ENCODE assay signal across 8 cellular contexts in genomic region chr10:73810735-73811465, GRCh38. TPM values are rescaled to one million over a fixed set of nuclear protein-coding genes. Genes with fewer than 3 reads are reported as not detected.
DNase-seq lines count a peak whose midpoint lies in the region; ATAC-seq and FAIRE-seq lines count a peak whose summit lies in the region.

No MANE protein-coding gene starts in this region.

- peak; percentile 28 for ATAC-seq in HG02642 (IDR thresholded peaks at IDR 0.05; ENCODE audit: poor library complexity, unreplicated experiment)
- ATAC-seq in left cardiac atrium: peak; percentile 31 to 41

- peak overlapping the region; percentile 94 for H3K9ac ChIP-seq in skeletal muscle satellite cell (ENCODE audit: low read depth, low read length)

- H3K4me3 ChIP-seq in skeletal muscle satellite cell (ENCODE audit: low read length): peak overlapping the region; percentile 97

- H3K27me3 ChIP-seq in skeletal muscle satellite cell (ENCODE audit: control insufficient read depth, insufficient read depth, low read length): no peaks in the 10 kb centered on the region

- peak; percentile 44 for DNase-seq in GM18507 (ENCODE audit: extremely low spot score, insufficient read length, low read depth)
- DNase-seq in OCI-M1 (lab: John Stamatoyannopoulos, UW): peak; percentile 54
- DNase-seq in activated naive CD4-positive, alpha-beta T cell treated with anti-CD3 and anti-CD28 coated beads for 36 hours: peak; percentile 63
- DNase-seq in left cardiac atrium: peak; percentile 59
- DNase-seq in OCI-M2 (lab: John Stamatoyannopoulos, UW; ENCODE audit: unreplicated experiment): no peak
- no peak for DNase-seq in GF-D8 (lab: John Stamatoyannopoulos, UW)

- peak overlapping the region; percentile 93 for H3K4me3 Mint-ChIP-seq in activated naive CD4-positive, alpha-beta T cell treated with anti-CD3 and anti-CD28 coated beads for 36 hours

- peaks cover 43% of the 10 kb centered on the region for H3K36me3 Mint-ChIP-seq in activated naive CD4-positive, alpha-beta T cell treated with anti-CD3 and anti-CD28 coated beads for 36 hours (ENCODE audit: low read depth)

- H3K9me3 ChIP-seq in skeletal muscle satellite cell (replicated peaks; ENCODE audit: low read length): no peaks in the 10 kb centered on the region

- H3K27me3 Mint-ChIP-seq in activated naive CD4-positive, alpha-beta T cell treated with anti-CD3 and anti-CD28 coated beads for 36 hours (ENCODE audit: low read depth): no peaks in the 10 kb centered on the region

- peak overlapping the region; percentile 96 for H3K4me2 ChIP-seq in skeletal muscle satellite cell (ENCODE audit: low read length)

- CTCF ChIA-PET in activated naive CD4-positive, alpha-beta T cell treated with anti-CD3 and anti-CD28 coated beads for 36 hours (lab: Charles Lee): interaction anchor here (1.0 to 2.6 kb wide), 4 partner anchors 9 to 75 kb away, joined by 3 to 16 read pairs (median 8); no protein-coding TSS in a partner anchor

- H3K4me1 Mint-ChIP-seq in activated naive CD4-positive, alpha-beta T cell treated with anti-CD3 and anti-CD28 coated beads for 36 hours (ENCODE audit: low read depth): peaks cover 47% of the 10 kb centered on the region

- H3K9me3 Mint-ChIP-seq in activated naive CD4-positive, alpha-beta T cell treated with anti-CD3 and anti-CD28 coated beads for 36 hours: no peaks in the 10 kb centered on the region

- FAIRE-seq in GM18507 (lab: Jason Lieb, UNC): no peak

- H3K36me3 ChIP-seq in skeletal muscle satellite cell (ENCODE audit: insufficient read depth, low read length): peaks cover 49% of the 10 kb centered on the region

- intact Hi-C loops in activated naive CD4-positive, alpha-beta T cell treated with anti-CD3 and anti-CD28 coated beads for 36 hours (cut with micrococcal nuclease): loop anchor here (1.0 to 2.0 kb wide), 8 partner anchors 26 to 1016 kb away; partner anchors contain the start of genes KAT6B, MRPS16, PPP3CB and SEC24C
- intact Hi-C loops in left cardiac atrium (cut with DNase I): no loop called here

- H3K27ac Mint-ChIP-seq in activated naive CD4-positive, alpha-beta T cell treated with anti-CD3 and anti-CD28 coated beads for 36 hours: peak overlapping the region; percentile 99

- H3K4me1 ChIP-seq in skeletal muscle satellite cell (ENCODE audit: control insufficient read depth, insufficient read depth, low read length): peaks cover 9% of the 10 kb centered on the region

RNA-seq across cellular contexts. Expression of gene NDST2, which starts 0.5 kb away (rescaled TPM):
- total RNA-seq in activated naive CD4-positive, alpha-beta T cell treated with anti-CD3 and anti-CD28 coated beads for 36 hours: 100 to 1,000 TPM; 102 to 127 TPM
- total RNA-seq in left cardiac atrium: 10 to 100 TPM; 14.1 to 20.2 TPM
- total RNA-seq in skeletal muscle satellite cell (2012; rRNA removed): 11.8 and 17.5 TPM in 2 replicates

RNA-seq across cellular contexts. Expression of gene ZSWIM8, which starts 25.5 kb away (rescaled TPM):
- 10 to 100 TPM; 25.8 to 26.7 TPM for total RNA-seq in activated naive CD4-positive, alpha-beta T cell treated with anti-CD3 and anti-CD28 coated beads for 36 hours
- total RNA-seq in left cardiac atrium: 10 to 100 TPM; 50.7 to 61.6 TPM
- total RNA-seq in skeletal muscle satellite cell (2012; rRNA removed): 41.9 and 53.5 TPM in 2 replicates

RNA-seq across cellular contexts. Expression of gene CHCHD1, which starts 29.1 kb away (rescaled TPM):
- total RNA-seq in activated naive CD4-positive, alpha-beta T cell treated with anti-CD3 and anti-CD28 coated beads for 36 hours: 10 to 100 TPM; 27.4 to 28.8 TPM
- 10 to 100 TPM; 21.7 to 24.7 TPM for total RNA-seq in left cardiac atrium
- 14.2 and 17.0 TPM in 2 replicates for total RNA-seq in skeletal muscle satellite cell (2012; rRNA removed)

Comparison
In these comparisons a context has a peak if more than half of its experiments do, and no peak if none do; other contexts are left out.
1. DNase-seq: peak in GM18507 (single experiment), OCI-M1 (single experiment), activated naive CD4-positive, alpha-beta T cell treated with anti-CD3 and anti-CD28 coated beads for 36 hours (single experiment) and left cardiac atrium (single experiment); none in OCI-M2 (single experiment) and GF-D8 (single experiment).
2. RNA of gene NDST2, which starts 0.5 kb away (total RNA-seq): 102 to 127 TPM in activated naive CD4-positive, alpha-beta T cell treated with anti-CD3 and anti-CD28 coated beads for 36 hours; 14.1 to 20.2 TPM in left cardiac atrium; every median in the first group is over 4 times any median in the second.